1 cellular context compared by ENCODE assay signal in genomic region chr3:118480101-118480860, GRCh38.
TF ChIP-seq lines count a peak whose summit lies in the region.

No MANE protein-coding gene starts in this region.

TF ChIP-seq in WTC11, 78 proteins besides CTCF, POLR2A, EP300 and RAD21 (continued from another document):
- TF ChIP-seq STAT6 (CRISPR knock-in tag; conservative IDR thresholded peaks at IDR 0.05; ENCODE audit: low read depth), result no peak
- no peak for TF ChIP-seq SMAD4 (CRISPR knock-in tag; IDR thresholded peaks at IDR 0.05)
- TF ChIP-seq ZNF416 (CRISPR knock-in tag; IDR thresholded peaks at IDR 0.05), result no peak
- no peak for TF ChIP-seq ZNF138 (CRISPR knock-in tag; conservative IDR thresholded peaks at IDR 0.05)
- TF ChIP-seq SMAD3 (CRISPR knock-in tag; IDR thresholded peaks at IDR 0.05; ENCODE audit: borderline replicate concordance), result no peak
TF ChIP-seq in WTC11: peak in this region for 0.
